In the genomic region with DNA sequence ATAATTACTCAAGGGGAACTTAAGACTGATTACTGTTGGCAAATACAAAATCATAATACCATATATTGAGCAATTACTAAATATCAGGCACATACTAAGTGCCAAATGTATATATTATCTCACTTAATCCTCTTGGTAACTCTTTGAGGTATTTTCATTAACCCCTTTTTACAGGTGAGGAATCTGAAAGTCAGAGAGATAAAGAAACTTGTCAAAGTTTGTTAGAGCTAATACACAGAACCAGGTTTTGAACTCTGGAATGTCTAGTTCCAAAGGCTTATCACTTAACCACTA, we compare ENCODE assay signal across 21 cellular contexts.
"Had no signal": no experiment of that assay in that cellular context is flagged by ENCODE, and none has a peak within 500 bp of the region (broad histone marks: within the 10 kb centered on the region; RNA-seq: fewer than 3 reads in every experiment).

No MANE protein-coding gene starts in this region.

- H3K27me3 ChIP-seq: MG63 had no signal

- H3K27ac ChIP-seq: RWPE1 had no signal

- H3K9ac ChIP-seq: SK-N-SH had no signal

- H3K4me2 ChIP-seq: SK-N-SH had no signal

- H3K4me3 ChIP-seq: MG63 had no signal

- H3K36me3 ChIP-seq: MG63 had no signal

- H3K9me3 ChIP-seq: MG63, SK-N-SH had no signal

- DNase-seq: IMR-90, Karpas-422, KG1, MG63, NCI-H1092, NCI-H1105 treated with DMSO at 0.1 percent for 48 hours, NCI-H1417 treated with DMSO at 0.1 percent for 48 hours, NCI-H146, NCI-H1694 treated with DMSO at 0.1 percent for 48 hours, NCI-H2029, NCI-H2081 treated with DMSO at 0.1 percent for 48 hours, NCI-H2171, NCI-H446, NCI-H510A, NCI-H524 treated with DMSO at 0.1 percent for 48 hours, NCI-H69, NCI-H774, SHP77, SK-N-SH, T-helper 1 cell had no signal
